Comparison of ENCODE assay signal across 1 cellular context in the genomic region with DNA sequence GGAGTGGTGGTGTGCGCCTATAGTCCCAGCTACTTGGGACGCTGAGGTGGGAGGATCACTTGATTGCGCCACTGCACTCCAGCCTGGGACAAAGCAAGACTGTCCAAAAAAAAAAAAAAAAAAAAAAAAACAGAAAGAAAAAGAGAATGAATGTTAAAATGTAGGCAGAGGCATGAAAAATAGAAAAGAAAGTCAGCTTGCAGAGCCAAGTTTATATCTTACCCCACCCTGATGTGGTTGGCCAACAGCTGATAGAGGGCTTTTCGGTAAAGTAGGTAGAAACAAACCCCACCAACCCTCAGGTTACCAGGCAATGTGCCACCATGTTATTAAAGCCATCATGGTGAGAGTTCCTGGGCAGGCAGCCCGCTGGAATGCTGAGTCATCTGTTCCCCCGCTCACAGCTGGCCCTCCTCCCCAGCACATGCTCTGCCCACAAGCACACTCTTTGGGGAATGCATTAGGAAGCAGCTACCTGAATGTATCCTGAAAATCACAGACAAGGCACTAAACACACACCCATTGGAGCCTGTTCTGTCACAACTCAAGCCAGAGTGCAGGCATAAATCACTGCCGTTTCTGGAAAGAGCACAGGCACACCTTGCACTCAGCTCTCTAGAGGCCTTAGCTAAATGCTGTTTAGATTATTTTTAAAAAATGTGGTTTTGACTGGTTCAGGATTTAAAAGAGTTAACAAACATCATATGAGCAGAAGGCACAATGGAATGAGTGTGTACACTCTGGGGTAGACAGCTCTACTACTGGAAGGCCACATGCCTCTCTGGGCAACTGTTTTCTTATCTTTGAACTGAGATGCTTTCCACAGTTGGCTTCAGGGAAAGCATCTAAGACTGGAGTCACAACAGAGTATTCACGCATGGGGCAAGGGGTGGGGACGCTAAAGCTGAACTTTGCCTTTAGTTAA.
TF ChIP-seq lines count a peak whose summit lies in the region.

No MANE protein-coding gene starts in this region.

TF ChIP-seq in HepG2, 621 proteins besides CTCF, POLR2A, EP300 and RAD21 (continued from another document and continues in another):
- TF ChIP-seq, protein P1, sequence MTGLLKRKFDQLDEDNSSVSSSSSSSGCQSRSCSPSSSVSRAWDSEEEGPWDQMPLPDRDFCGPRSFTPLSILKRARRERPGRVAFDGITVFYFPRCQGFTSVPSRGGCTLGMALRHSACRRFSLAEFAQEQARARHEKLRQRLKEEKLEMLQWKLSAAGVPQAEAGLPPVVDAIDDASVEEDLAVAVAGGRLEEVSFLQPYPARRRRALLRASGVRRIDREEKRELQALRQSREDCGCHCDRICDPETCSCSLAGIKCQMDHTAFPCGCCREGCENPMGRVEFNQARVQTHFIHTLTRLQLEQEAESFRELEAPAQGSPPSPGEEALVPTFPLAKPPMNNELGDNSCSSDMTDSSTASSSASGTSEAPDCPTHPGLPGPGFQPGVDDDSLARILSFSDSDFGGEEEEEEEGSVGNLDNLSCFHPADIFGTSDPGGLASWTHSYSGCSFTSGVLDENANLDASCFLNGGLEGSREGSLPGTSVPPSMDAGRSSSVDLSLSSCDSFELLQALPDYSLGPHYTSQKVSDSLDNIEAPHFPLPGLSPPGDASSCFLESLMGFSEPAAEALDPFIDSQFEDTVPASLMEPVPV (CRISPR knock-in tag; IDR thresholded peaks at IDR 0.05), result 0 out of 2 replicates have a peak, but pooled peaks have one; percentile 63
- TF ChIP-seq ATAD3A (CRISPR knock-in tag; IDR thresholded peaks at IDR 0.05) (no peak), FUBP1 (CRISPR knock-in tag; IDR thresholded peaks at IDR 0.05; ENCODE audit: borderline replicate concordance) (no peak; the same call in 1 of the 2 replicates), GMEB2 (CRISPR knock-in tag; IDR thresholded peaks at IDR 0.05; ENCODE audit: low read depth) (no peak), EED (CRISPR knock-in tag; IDR thresholded peaks at IDR 0.05) (no peak; the same call in 1 of the 2 replicates), MXI1 (IDR thresholded peaks at IDR 0.05; ENCODE audit: borderline replicate concordance, low read depth, low read length) (peak; percentile 98; the same call in 2 of the 3 replicates), ZNF335 (CRISPR knock-in tag; IDR thresholded peaks at IDR 0.05) (0 out of 2 replicates have a peak, but pooled peaks have one; percentile 68), BRCA1 (CRISPR knock-in tag; IDR thresholded peaks at IDR 0.05) (0 out of 2 replicates have a peak, but pooled peaks have one; percentile 4), MXD3 (CRISPR knock-in tag; IDR thresholded peaks at IDR 0.05) (0 out of 2 replicates have a peak, but pooled peaks have one; percentile 50), DMAP1 (CRISPR knock-in tag; IDR thresholded peaks at IDR 0.05) (peak; percentile 90; the same call in 1 of the 2 replicates), ZNF407 (CRISPR knock-in tag; IDR thresholded peaks at IDR 0.05; ENCODE audit: not compliant biosample characterization) (no peak), ZNF337 (CRISPR knock-in tag; IDR thresholded peaks at IDR 0.05; ENCODE audit: borderline replicate concordance, low read depth) (no peak), ATRX (CRISPR knock-in tag; IDR thresholded peaks at IDR 0.05; ENCODE audit: borderline replicate concordance) (no peak), YEATS2 (CRISPR knock-in tag; IDR thresholded peaks at IDR 0.05; ENCODE audit: borderline replicate concordance) (no peak), HDAC6 (IDR thresholded peaks at IDR 0.05; ENCODE audit: low read depth, low read length) (no peak), ZNF850 (CRISPR knock-in tag; conservative IDR thresholded peaks at IDR 0.05) (no peak), MIXL1 (CRISPR knock-in tag; IDR thresholded peaks at IDR 0.05) (0 out of 2 replicates have a peak, but pooled peaks have one; percentile 40), SP140L (CRISPR knock-in tag; IDR thresholded peaks at IDR 0.05; ENCODE audit: borderline replicate concordance) (0 out of 2 replicates have a peak, but pooled peaks have one; percentile 9), STAT6 (CRISPR knock-in tag; IDR thresholded peaks at IDR 0.05; ENCODE audit: borderline replicate concordance) (no peak), SIN3A (IDR thresholded peaks at IDR 0.05; ENCODE audit: borderline replicate concordance, low read depth, low read length) (peak; percentile 87; the same call in 1 of the 2 replicates), FOXA3 (CRISPR knock-in tag; IDR thresholded peaks at IDR 0.05) (peak; percentile 53), ZFP41 (CRISPR knock-in tag; IDR thresholded peaks at IDR 0.05; ENCODE audit: borderline replicate concordance) (no peak), LCORL (IDR thresholded peaks at IDR 0.05) (no peak), LCORL (CRISPR knock-in tag; IDR thresholded peaks at IDR 0.05) (peak; percentile 68), FOXA1 (IDR thresholded peaks at IDR 0.05) (no peak), FOXA1 (CRISPR knock-in tag; IDR thresholded peaks at IDR 0.05) (peak; percentile 33), ZNF709 (CRISPR knock-in tag; IDR thresholded peaks at IDR 0.05) (no peak), EEA1 (CRISPR knock-in tag; IDR thresholded peaks at IDR 0.05; ENCODE audit: borderline replicate concordance) (no peak)
- TF ChIP-seq, protein P2, sequence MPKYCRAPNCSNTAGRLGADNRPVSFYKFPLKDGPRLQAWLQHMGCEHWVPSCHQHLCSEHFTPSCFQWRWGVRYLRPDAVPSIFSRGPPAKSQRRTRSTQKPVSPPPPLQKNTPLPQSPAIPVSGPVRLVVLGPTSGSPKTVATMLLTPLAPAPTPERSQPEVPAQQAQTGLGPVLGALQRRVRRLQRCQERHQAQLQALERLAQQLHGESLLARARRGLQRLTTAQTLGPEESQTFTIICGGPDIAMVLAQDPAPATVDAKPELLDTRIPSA (CRISPR knock-in tag; IDR thresholded peaks at IDR 0.05; ENCODE audit: borderline replicate concordance), result no peak
- TF ChIP-seq, protein P3, sequence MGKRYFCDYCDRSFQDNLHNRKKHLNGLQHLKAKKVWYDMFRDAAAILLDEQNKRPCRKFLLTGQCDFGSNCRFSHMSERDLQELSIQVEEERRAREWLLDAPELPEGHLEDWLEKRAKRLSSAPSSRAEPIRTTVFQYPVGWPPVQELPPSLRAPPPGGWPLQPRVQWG (CRISPR knock-in tag; IDR thresholded peaks at IDR 0.05; ENCODE audit: borderline replicate concordance, low read depth), result no peak
- TF ChIP-seq, protein P4, sequence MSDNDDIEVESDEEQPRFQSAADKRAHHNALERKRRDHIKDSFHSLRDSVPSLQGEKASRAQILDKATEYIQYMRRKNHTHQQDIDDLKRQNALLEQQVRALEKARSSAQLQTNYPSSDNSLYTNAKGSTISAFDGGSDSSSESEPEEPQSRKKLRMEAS (IDR thresholded peaks at IDR 0.05), result peak; percentile 97
- TF ChIP-seq, protein P5, sequence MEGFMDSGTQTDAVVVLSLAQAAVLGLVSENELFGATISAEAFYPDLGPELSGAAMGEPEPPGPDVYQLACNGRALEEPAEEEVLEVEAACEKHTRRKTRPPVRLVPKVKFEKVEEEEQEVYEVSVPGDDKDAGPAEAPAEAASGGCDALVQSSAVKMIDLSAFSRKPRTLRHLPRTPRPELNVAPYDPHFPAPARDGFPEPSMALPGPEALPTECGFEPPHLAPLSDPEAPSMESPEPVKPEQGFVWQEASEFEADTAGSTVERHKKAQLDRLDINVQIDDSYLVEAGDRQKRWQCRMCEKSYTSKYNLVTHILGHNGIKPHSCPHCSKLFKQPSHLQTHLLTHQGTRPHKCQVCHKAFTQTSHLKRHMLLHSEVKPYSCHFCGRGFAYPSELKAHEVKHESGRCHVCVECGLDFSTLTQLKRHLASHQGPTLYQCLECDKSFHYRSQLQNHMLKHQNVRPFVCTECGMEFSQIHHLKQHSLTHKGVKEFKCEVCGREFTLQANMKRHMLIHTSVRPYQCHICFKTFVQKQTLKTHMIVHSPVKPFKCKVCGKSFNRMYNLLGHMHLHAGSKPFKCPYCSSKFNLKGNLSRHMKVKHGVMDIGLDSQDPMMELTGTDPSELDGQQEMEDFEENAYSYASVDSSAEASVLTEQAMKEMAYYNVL (CRISPR knock-in tag; IDR thresholded peaks at IDR 0.05; ENCODE audit: borderline replicate concordance), result 0 out of 2 replicates have a peak, but pooled peaks have one; percentile 16
